ENCODE assay signal across 26 cellular contexts in genomic region chr4:100042235-100042634, GRCh38.
A peak's percentile ranks its signal among the peaks of the same experiment; 100 is the strongest.
DNase-seq lines count a peak whose midpoint lies in the region; ATAC-seq and TF ChIP-seq lines count a peak whose summit lies in the region.
"Had no signal": no experiment of that assay in that cellular context is flagged by ENCODE, and none has a peak within 500 bp of the region (broad histone marks: within the 10 kb centered on the region; RNA-seq: fewer than 3 reads in every experiment).

No MANE protein-coding gene starts in this region.

- H3K9me3 ChIP-seq in left lung = no peaks in the 10 kb centered on the region
- no peaks in the 10 kb centered on the region for H3K9me3 ChIP-seq in CD8-positive, alpha-beta T cell (ENCODE audit: low read length)
- no peaks in the 10 kb centered on the region for H3K9me3 ChIP-seq in CD8-positive, alpha-beta memory T cell (ENCODE audit: low read length)
- H3K9me3 ChIP-seq: prostate gland, sigmoid colon, transverse colon had no signal

- H3K4me1 ChIP-seq in left lung = no peaks in the 10 kb centered on the region
- no peaks in the 10 kb centered on the region for H3K4me1 ChIP-seq in CD8-positive, alpha-beta T cell (ENCODE audit: insufficient read depth, low read length)
- no peaks in the 10 kb centered on the region for H3K4me1 ChIP-seq in CD8-positive, alpha-beta memory T cell (ENCODE audit: insufficient read depth, low read length)
- H3K4me1 ChIP-seq: prostate gland, sigmoid colon, transverse colon had no signal

- no peak overlapping the region for H3K4me3 Mint-ChIP-seq in CD8-positive, alpha-beta T cell
- no peak overlapping the region for H3K4me3 Mint-ChIP-seq in CD8-positive, alpha-beta memory T cell
- no peak overlapping the region for H3K4me3 Mint-ChIP-seq in activated CD4-positive, alpha-beta T cell treated with anti-CD3 and anti-CD28 coated beads, Interleukin-2, amount 10 ng/mL, durations not matched to agents 24 days and 14 days
- H3K4me3 Mint-ChIP-seq: activated naive CD8-positive, alpha-beta T cell treated with anti-CD3 and anti-CD28 coated beads, Interleukin-2, amount 50 U/mL, for 24 hours; B cell; central memory CD8-positive, alpha-beta T cell; naive thymus-derived CD8-positive, alpha-beta T cell; stimulated activated effector memory CD8-positive, alpha-beta T cell treated with anti-CD3 and anti-CD28 coated beads, Interleukin-12 subunit alpha, Interleukin-12 subunit beta, amount 100 ng/mL, for 72 hours; T-cell had no signal

- CTCF ChIA-PET in CD8-positive, alpha-beta T cell (lab: Charles Lee) = interaction anchor here (1.5 kb wide), 1 partner anchor 51 kb away, joined by 3 read pairs; no protein-coding TSS in a partner anchor
- CTCF ChIA-PET in CD8-positive, alpha-beta memory T cell (lab: Charles Lee) = no interaction called here

- ATAC-seq in left lung (peak; percentile 84), GM19467 (IDR thresholded peaks at IDR 0.05; ENCODE audit: unreplicated experiment) (no peak)
- no peak for ATAC-seq in CD8-positive, alpha-beta T cell
- ATAC-seq: activated naive CD8-positive, alpha-beta T cell treated with anti-CD3 and anti-CD28 coated beads, Interleukin-2, amount 50 U/mL, for 24 hours; naive thymus-derived CD8-positive, alpha-beta T cell; stimulated activated effector memory CD8-positive, alpha-beta T cell treated with anti-CD3 and anti-CD28 coated beads, Interleukin-12 subunit alpha, Interleukin-12 subunit beta, amount 100 ng/mL, for 72 hours; T-cell had no signal

- H3K36me3 ChIP-seq in left lung = no peaks in the 10 kb centered on the region
- no peaks in the 10 kb centered on the region for H3K36me3 ChIP-seq in CD8-positive, alpha-beta T cell (ENCODE audit: insufficient read depth, low read length)
- H3K36me3 ChIP-seq in CD8-positive, alpha-beta memory T cell (ENCODE audit: insufficient read depth, low read length) = no peaks in the 10 kb centered on the region
- H3K36me3 ChIP-seq: prostate gland, sigmoid colon, transverse colon had no signal

- intact Hi-C loops in left lung (cut with DNase I) = no loop called here
- intact Hi-C loops in CD8-positive, alpha-beta T cell (cut with DNase I, micrococcal nuclease) = no loop called here
- intact Hi-C loops in activated CD4-positive, alpha-beta T cell treated with anti-CD3 and anti-CD28 coated beads, Interleukin-2, amount 10 ng/mL, durations not matched to agents 24 days and 14 days (cut with micrococcal nuclease) = no loop called here

- POLR2A ChIA-PET in CD8-positive, alpha-beta T cell (lab: Charles Lee) = no interaction called here
- POLR2A ChIA-PET in CD8-positive, alpha-beta memory T cell (lab: Charles Lee) = no interaction called here

- H3K9me3 Mint-ChIP-seq in CD8-positive, alpha-beta T cell = peaks cover 3% of the 10 kb centered on the region
- peaks cover 0 to 6% (median 0%) of the 10 kb centered on the region in 5 donors for H3K9me3 Mint-ChIP-seq in CD8-positive, alpha-beta memory T cell
- no peaks in the 10 kb centered on the region for H3K9me3 Mint-ChIP-seq in activated CD4-positive, alpha-beta T cell treated with anti-CD3 and anti-CD28 coated beads, Interleukin-2, amount 10 ng/mL, durations not matched to agents 24 days and 14 days
- H3K9me3 Mint-ChIP-seq: activated naive CD8-positive, alpha-beta T cell treated with anti-CD3 and anti-CD28 coated beads, Interleukin-2, amount 50 U/mL, for 24 hours; central memory CD8-positive, alpha-beta T cell; stimulated activated effector memory CD8-positive, alpha-beta T cell treated with anti-CD3 and anti-CD28 coated beads, Interleukin-12 subunit alpha, Interleukin-12 subunit beta, amount 100 ng/mL, for 72 hours had no signal

- no peaks in the 10 kb centered on the region for H3K27me3 ChIP-seq in left lung
- no peaks in the 10 kb centered on the region for H3K27me3 ChIP-seq in CD8-positive, alpha-beta T cell (ENCODE audit: insufficient read depth, low read length)
- no peaks in the 10 kb centered on the region for H3K27me3 ChIP-seq in CD8-positive, alpha-beta memory T cell (ENCODE audit: insufficient read depth, low read length, poor library complexity, severe bottlenecking)
- H3K27me3 ChIP-seq: sigmoid colon, transverse colon had no signal

- DNase-seq in H4 (ENCODE audit: low spot score) (peak; percentile 17), NCI-H226 (peak; percentile 56), fibroblast of gingiva (ENCODE audit: low read depth) (peak; percentile 7), left lung (no peak)
- no peak for DNase-seq in CD8-positive, alpha-beta T cell
- DNase-seq in CD8-positive, alpha-beta memory T cell = no peak
- DNase-seq in activated CD4-positive, alpha-beta T cell treated with anti-CD3 and anti-CD28 coated beads, Interleukin-2, amount 10 ng/mL, durations not matched to agents 24 days and 14 days = no peak
- DNase-seq: ACHN; activated CD4-positive, alpha-beta T cell treated with anti-CD3 and anti-CD28 coated beads, Interleukin-2, amount 50 U/mL, for 4 hours; activated naive CD8-positive, alpha-beta T cell treated with anti-CD3 and anti-CD28 coated beads, Interleukin-2, amount 50 U/mL, for 24 hours; activated T-cell treated with anti-CD3 and anti-CD28 coated beads, Interleukin-2, amount 50 U/mL, for 48 hours; H7; Karpas-422; naive thymus-derived CD8-positive, alpha-beta T cell; NCI-H2107; NCI-H446 treated with DMSO at 0.1 percent for 48 hours; NCI-H82; sigmoid colon; T-cell; transverse colon had no signal

- no peaks in the 10 kb centered on the region for H3K27me3 Mint-ChIP-seq in CD8-positive, alpha-beta T cell (ENCODE audit: low read depth)
- peaks cover 0 to 3% of the 10 kb centered on the region in 2 donors for H3K27me3 Mint-ChIP-seq in CD8-positive, alpha-beta memory T cell
- H3K27me3 Mint-ChIP-seq in activated CD4-positive, alpha-beta T cell treated with anti-CD3 and anti-CD28 coated beads, Interleukin-2, amount 10 ng/mL, durations not matched to agents 24 days and 14 days = peaks cover 3% of the 10 kb centered on the region
- H3K27me3 Mint-ChIP-seq: B cell; central memory CD8-positive, alpha-beta T cell; naive thymus-derived CD8-positive, alpha-beta T cell; T-cell had no signal

- H3K4me1 Mint-ChIP-seq in CD8-positive, alpha-beta T cell (ENCODE audit: low read depth) = no peaks in the 10 kb centered on the region
- no peaks in the 10 kb centered on the region for H3K4me1 Mint-ChIP-seq in CD8-positive, alpha-beta memory T cell
- no peaks in the 10 kb centered on the region for H3K4me1 Mint-ChIP-seq in activated CD4-positive, alpha-beta T cell treated with anti-CD3 and anti-CD28 coated beads, Interleukin-2, amount 10 ng/mL, durations not matched to agents 24 days and 14 days
- H3K4me1 Mint-ChIP-seq: activated naive CD8-positive, alpha-beta T cell treated with anti-CD3 and anti-CD28 coated beads, Interleukin-2, amount 50 U/mL, for 24 hours; B cell; central memory CD8-positive, alpha-beta T cell; naive thymus-derived CD8-positive, alpha-beta T cell; stimulated activated effector memory CD8-positive, alpha-beta T cell treated with anti-CD3 and anti-CD28 coated beads, Interleukin-12 subunit alpha, Interleukin-12 subunit beta, amount 100 ng/mL, for 72 hours; T-cell had no signal

- no peaks in the 10 kb centered on the region for H3K36me3 Mint-ChIP-seq in CD8-positive, alpha-beta T cell
- no peaks in the 10 kb centered on the region for H3K36me3 Mint-ChIP-seq in CD8-positive, alpha-beta memory T cell
- no peaks in the 10 kb centered on the region for H3K36me3 Mint-ChIP-seq in activated CD4-positive, alpha-beta T cell treated with anti-CD3 and anti-CD28 coated beads, Interleukin-2, amount 10 ng/mL, durations not matched to agents 24 days and 14 days (ENCODE audit: low read depth)
- H3K36me3 Mint-ChIP-seq: naive thymus-derived CD8-positive, alpha-beta T cell; stimulated activated effector memory CD8-positive, alpha-beta T cell treated with anti-CD3 and anti-CD28 coated beads, Interleukin-12 subunit alpha, Interleukin-12 subunit beta, amount 100 ng/mL, for 72 hours; T-cell had no signal

- H3K27ac ChIP-seq in left lung = no peak overlapping the region
- H3K27ac ChIP-seq in CD8-positive, alpha-beta T cell (ENCODE audit: low read depth, low read length) = no peak overlapping the region
- H3K27ac ChIP-seq in CD8-positive, alpha-beta memory T cell (ENCODE audit: low read depth, low read length) = no peak overlapping the region
- H3K27ac ChIP-seq: HL-60, prostate gland, sigmoid colon, transverse colon had no signal

- H3K27ac Mint-ChIP-seq in CD8-positive, alpha-beta T cell = no peak overlapping the region
- H3K27ac Mint-ChIP-seq in CD8-positive, alpha-beta memory T cell = peak overlapping the region in 1 of 8 donors; percentile 39
- no peak overlapping the region for H3K27ac Mint-ChIP-seq in activated CD4-positive, alpha-beta T cell treated with anti-CD3 and anti-CD28 coated beads, Interleukin-2, amount 10 ng/mL, durations not matched to agents 24 days and 14 days
- H3K27ac Mint-ChIP-seq: activated naive CD8-positive, alpha-beta T cell treated with anti-CD3 and anti-CD28 coated beads, Interleukin-2, amount 50 U/mL, for 24 hours; B cell; naive thymus-derived CD8-positive, alpha-beta T cell; stimulated activated effector memory CD8-positive, alpha-beta T cell treated with anti-CD3 and anti-CD28 coated beads, Interleukin-12 subunit alpha, Interleukin-12 subunit beta, amount 100 ng/mL, for 72 hours; T-cell had no signal

- no peak for TF ChIP-seq CTCF in left lung (IDR thresholded peaks at IDR 0.05)
- TF ChIP-seq CTCF in CD8-positive, alpha-beta T cell (IDR thresholded peaks at IDR 0.05) = no peak

- no peak overlapping the region for H3K4me3 ChIP-seq in left lung
- no peak overlapping the region for H3K4me3 ChIP-seq in CD8-positive, alpha-beta T cell (ENCODE audit: low read depth, low read length)
- no peak overlapping the region for H3K4me3 ChIP-seq in CD8-positive, alpha-beta memory T cell (ENCODE audit: low read length)
- H3K4me3 ChIP-seq: prostate gland, sigmoid colon, transverse colon had no signal

Comparison
In these comparisons a context has a peak if more than half of its experiments do, and no peak if none do; other contexts are left out.
1. DNase-seq: peak in H4 (single experiment), NCI-H226 (single experiment) and fibroblast of gingiva (single experiment); none in left lung (0 of 2), CD8-positive, alpha-beta T cell (0 of 7), CD8-positive, alpha-beta memory T cell (0 of 5) and activated CD4-positive, alpha-beta T cell treated with anti-CD3 and anti-CD28 coated beads, Interleukin-2, amount 10 ng/mL, durations not matched to agents 24 days and 14 days (single experiment).